Comparison of ENCODE assay signal across 1 cellular context in genomic region chr1:29583727-29584126, GRCh38.
TF ChIP-seq lines count a peak whose summit lies in the region.

No MANE protein-coding gene starts in this region.

TF ChIP-seq in IMR-90, 13 proteins besides CTCF, POLR2A, EP300 and RAD21 (continued from another document):
- TF ChIP-seq USF2 (IDR thresholded peaks at IDR 0.05; ENCODE audit: low read depth, low read length) (no peak), NFE2L2 (IDR thresholded peaks at IDR 0.05; ENCODE audit: low read depth, low read length) (no peak), MAFK (IDR thresholded peaks at IDR 0.05; ENCODE audit: low read depth, low read length) (no peak), FOS (IDR thresholded peaks at IDR 0.05; ENCODE audit: low read depth, low read length) (no peak), BHLHE40 (IDR thresholded peaks at IDR 0.05; ENCODE audit: low read depth, low read length) (no peak), MXI1 (IDR thresholded peaks at IDR 0.05; ENCODE audit: borderline replicate concordance, low read depth, low read length) (no peak), RFX5 (IDR thresholded peaks at IDR 0.05; ENCODE audit: low read depth, low read length) (no peak), CHD1 (IDR thresholded peaks at IDR 0.05; ENCODE audit: low read depth, low read length) (no peak), RCOR1 (IDR thresholded peaks at IDR 0.05; ENCODE audit: insufficient replicate concordance, low read length) (no peak), MAZ (IDR thresholded peaks at IDR 0.05; ENCODE audit: borderline replicate concordance, low read depth, low read length) (no peak), SMC3 (IDR thresholded peaks at IDR 0.05; ENCODE audit: low read depth, low read length) (no peak)
